ENCODE assay signal across 8 cellular contexts in genomic region chr1:148345617-148346259, GRCh38.
A peak's percentile ranks its signal among the peaks of the same experiment; 100 is the strongest.
DNase-seq lines count a peak whose midpoint lies in the region; FAIRE-seq and TF ChIP-seq lines count a peak whose summit lies in the region.
"Not testable (repeated sequence)": the region's sequence is repeated elsewhere in the genome, so short reads cannot be mapped to it uniquely, and the experiment has no call there.

No MANE protein-coding gene starts in this region.

- not testable (repeated sequence) for H3K4me1 Mint-ChIP-seq in activated CD4-positive, alpha-beta memory T cell treated with anti-CD3 and anti-CD28 coated beads for 36 hours (ENCODE audit: low read depth); neural crest cell

- not testable (repeated sequence) for H3K27me3 ChIP-seq in bronchial epithelial cell (ENCODE audit: control insufficient read depth, insufficient read depth, low read length); uterus
- peaks cover 18% of the 10 kb centered on the region for H3K27me3 ChIP-seq in cardiac muscle cell

- CTCF ChIA-PET in OCI-LY7 (lab: Charles Lee; ENCODE audit: unreplicated experiment), result not testable (repeated sequence)
- CTCF ChIA-PET in activated CD4-positive, alpha-beta memory T cell treated with anti-CD3 and anti-CD28 coated beads for 36 hours (lab: Charles Lee), result interaction anchor here (0.8 to 1.7 kb wide), 5 partner anchors 9 to 31 kb away, joined by 3 to 10 read pairs (median 4); no protein-coding TSS in a partner anchor

- POLR2A ChIA-PET in OCI-LY7 (lab: Charles Lee), result not testable (repeated sequence)
- POLR2A ChIA-PET in activated CD4-positive, alpha-beta memory T cell treated with anti-CD3 and anti-CD28 coated beads for 36 hours (lab: Charles Lee), result interaction anchor here (2.1 kb wide), 1 partner anchor 11 kb away, joined by 10 read pairs; no protein-coding TSS in a partner anchor

- not testable (repeated sequence) for BruUV-seq in OCI-LY7 (replicated peaks; lab: Mats Ljungman, UMichigan)

- intact Hi-C loops in OCI-LY7 (cut with micrococcal nuclease; ENCODE audit: unreplicated experiment); activated CD4-positive, alpha-beta memory T cell treated with anti-CD3 and anti-CD28 coated beads for 36 hours (cut with micrococcal nuclease); uterus (cut with DNase I; ENCODE audit: low total_unique reads): not testable (repeated sequence)

- H3K9me3 ChIP-seq in OCI-LY7 (ENCODE audit: low read length); cardiac muscle cell (ENCODE audit: low read depth); uterus: not testable (repeated sequence)

- H3K27ac Mint-ChIP-seq in activated CD4-positive, alpha-beta memory T cell treated with anti-CD3 and anti-CD28 coated beads for 36 hours; neural crest cell (ENCODE audit: unreplicated experiment): not testable (repeated sequence)

- H3K9me3 Mint-ChIP-seq in activated CD4-positive, alpha-beta memory T cell treated with anti-CD3 and anti-CD28 coated beads for 36 hours; neural crest cell: not testable (repeated sequence)

- H3K9me2 ChIP-seq in OCI-LY7 (ENCODE audit: insufficient read depth, low read length), result not testable (repeated sequence)

- H3K4me3 ChIP-seq in OCI-LY7 (ENCODE audit: low read depth, low read length, poor library complexity, severe bottlenecking); bronchial epithelial cell (ENCODE audit: low read depth, low read length); cardiac muscle cell; uterus: not testable (repeated sequence)

- TF ChIP-seq CTCF in OCI-LY7 (conservative IDR thresholded peaks at IDR 0.05; ENCODE audit: low read length) (peak; percentile 81), bronchial epithelial cell (IDR thresholded peaks at IDR 0.05; ENCODE audit: insufficient read depth, low read length, severe bottlenecking) (peak; percentile 66), cardiac muscle cell (IDR thresholded peaks at IDR 0.05; ENCODE audit: low read depth, low read length) (peak; percentile 66), neural crest cell (conservative IDR thresholded peaks at IDR 0.05) (peak; percentile 63), uterus (IDR thresholded peaks at IDR 0.05) (peak; percentile 35 to 65 (median 42))

- H3K79me2 ChIP-seq in OCI-LY7 (ENCODE audit: insufficient read depth, low read depth, low read length), result not testable (repeated sequence)

- H3K36me3 ChIP-seq in OCI-LY7 (ENCODE audit: insufficient read depth, low read length); bronchial epithelial cell (ENCODE audit: control insufficient read depth, insufficient read depth, low read length); cardiac muscle cell; uterus: not testable (repeated sequence)

- not testable (repeated sequence) for H3K27ac ChIP-seq in OCI-LY7 (ENCODE audit: low read depth, low read length, poor library complexity, severe bottlenecking); cardiac muscle cell
- peak overlapping the region in 1 of 2 donors; percentile 39 for H3K27ac ChIP-seq in uterus

- FAIRE-seq in bronchial epithelial cell (lab: Jason Lieb, UNC), result not testable (repeated sequence)

- not testable (repeated sequence) for H3K36me3 Mint-ChIP-seq in activated CD4-positive, alpha-beta memory T cell treated with anti-CD3 and anti-CD28 coated beads for 36 hours; neural crest cell (ENCODE audit: low read depth)

- DNase-seq in Daoy (ENCODE audit: low read depth) (peak; percentile 20), HT1080 (ENCODE audit: low read depth) (peak; percentile 37), OCI-LY7 (ENCODE audit: low spot score) (peak; percentile 37), bronchial epithelial cell (ENCODE audit: low read depth) (peak; percentile 39), cardiac muscle cell (ENCODE audit: low read depth in 1 of 2, low spot score in 1 of 2) (peak; percentile 41 to 60), uterus (peak in 1 of 2 donors; percentile 27)
- peak; percentile 50 for DNase-seq in activated CD4-positive, alpha-beta memory T cell treated with anti-CD3 and anti-CD28 coated beads for 36 hours
- not testable (repeated sequence) for DNase-seq in neural crest cell (ENCODE audit: low read depth, low spot score)

- H2AFZ ChIP-seq in OCI-LY7 (ENCODE audit: low read length), result not testable (repeated sequence)

- H3K4me3 Mint-ChIP-seq in activated CD4-positive, alpha-beta memory T cell treated with anti-CD3 and anti-CD28 coated beads for 36 hours, result peak overlapping the region; percentile 12
- H3K4me3 Mint-ChIP-seq in neural crest cell, result not testable (repeated sequence)

- peaks cover 35% of the 10 kb centered on the region for H3K27me3 Mint-ChIP-seq in activated CD4-positive, alpha-beta memory T cell treated with anti-CD3 and anti-CD28 coated beads for 36 hours
- H3K27me3 Mint-ChIP-seq in neural crest cell (ENCODE audit: low read depth), result peaks cover 32% of the 10 kb centered on the region

- not testable (repeated sequence) for TF ChIP-seq POLR2A in uterus (IDR thresholded peaks at IDR 0.05)

- not testable (repeated sequence) for H3K4me2 ChIP-seq in OCI-LY7 (ENCODE audit: low read length)

- H3K4me1 ChIP-seq in OCI-LY7 (ENCODE audit: insufficient read depth, low read length, poor library complexity, severe bottlenecking); cardiac muscle cell (ENCODE audit: low read depth); uterus: not testable (repeated sequence)

- not testable (repeated sequence) for H4K20me1 ChIP-seq in OCI-LY7 (ENCODE audit: insufficient read depth, low read length)
